Comparison of ENCODE assay signal across 25 cellular contexts in genomic region chr2:110720547-110720946, GRCh38. TPM values are rescaled to one million over a fixed set of nuclear protein-coding genes. Genes with fewer than 3 reads are reported as not detected.
"Had no signal": no experiment of that assay in that cellular context is flagged by ENCODE, and none has a peak within 500 bp of the region (broad histone marks: within the 10 kb centered on the region; RNA-seq: fewer than 3 reads in every experiment).

No MANE protein-coding gene starts in this region.

- H3K36me3 Mint-ChIP-seq: naive B cell; stimulated activated naive B cell treated with anti-CD40 and anti-IgM and Interleukin-4, amounts not matched to agents 10 μg/mL and 1 μg/mL and 100 μg/mL, for 72 hours had no signal

- H3K4me3 Mint-ChIP-seq: naive B cell; nephron; stimulated activated naive B cell treated with anti-CD40 and anti-IgM and Interleukin-4, amounts not matched to agents 10 μg/mL and 1 μg/mL and 100 μg/mL, for 72 hours; stimulated activated naive CD8-positive, alpha-beta T cell treated with anti-CD3 and anti-CD28 coated beads, Interleukin-15, amount 100 ng/mL, for 72 hours had no signal

- FAIRE-seq: endometrium, pancreas had no signal

- ATAC-seq: gastroesophageal sphincter; pancreas; sciatic nerve; stimulated activated naive B cell treated with anti-CD40 and anti-IgM and Interleukin-4, amounts not matched to agents 10 μg/mL and 1 μg/mL and 100 μg/mL, for 72 hours; stimulated activated naive CD8-positive, alpha-beta T cell treated with anti-CD3 and anti-CD28 coated beads, Interleukin-15, amount 100 ng/mL, for 72 hours had no signal

- H3K27ac ChIP-seq: esophagus squamous epithelium, gastroesophageal sphincter, pancreas, spleen, testis, tibial nerve had no signal

- H3K4me1 ChIP-seq: pancreas, testis had no signal

- H3K9me3 Mint-ChIP-seq: naive B cell; nephron; stimulated activated naive B cell treated with anti-CD40 and anti-IgM and Interleukin-4, amounts not matched to agents 10 μg/mL and 1 μg/mL and 100 μg/mL, for 72 hours; stimulated activated naive CD8-positive, alpha-beta T cell treated with anti-CD3 and anti-CD28 coated beads, Interleukin-15, amount 100 ng/mL, for 72 hours had no signal

- H3K4me3 ChIP-seq: esophagus squamous epithelium, gastroesophageal sphincter, lung, pancreas, spleen, testis, tibial nerve had no signal

- H3K4me1 Mint-ChIP-seq: naive B cell had no signal

- H3K36me3 ChIP-seq: esophagus squamous epithelium, gastroesophageal sphincter, pancreas, spleen, tibial nerve had no signal

- DNase-seq: central memory CD4-positive, alpha-beta T cell; effector memory CD4-positive, alpha-beta T cell; esophagus squamous epithelium; foreskin fibroblast; hippocampal formation; mesendoderm; naive B cell; occipital lobe; pancreas; spleen; stimulated activated CD4-positive, alpha-beta T cell treated with anti-CD3 and anti-CD28 coated beads, Interleukin-15, amount 100 ng/mL, for 24 hours; stimulated activated CD4-positive, alpha-beta T cell treated with anti-CD3 and anti-CD28 coated beads, Interleukin-1b, Interleukin-23, amount 100 ng/mL, for 48 hours; stimulated activated CD4-positive, alpha-beta T cell treated with anti-CD3 and anti-CD28 coated beads, Interleukin-4, amount 100 ng/mL, for 4 hours; stimulated activated naive B cell treated with anti-CD40 and anti-IgM and Interleukin-4, amounts not matched to agents 10 μg/mL and 1 μg/mL and 100 μg/mL, for 72 hours; stimulated activated naive CD8-positive, alpha-beta T cell treated with anti-CD3 and anti-CD28 coated beads, Interleukin-15, amount 100 ng/mL, for 72 hours; testis had no signal

- H3K27ac Mint-ChIP-seq: naive B cell; nephron; progenitor cell of endocrine pancreas; stimulated activated naive B cell treated with anti-CD40 and anti-IgM and Interleukin-4, amounts not matched to agents 10 μg/mL and 1 μg/mL and 100 μg/mL, for 72 hours; stimulated activated naive CD8-positive, alpha-beta T cell treated with anti-CD3 and anti-CD28 coated beads, Interleukin-15, amount 100 ng/mL, for 72 hours had no signal

- H3K9me3 ChIP-seq: esophagus squamous epithelium, gastroesophageal sphincter, pancreas, spleen, testis, tibial nerve had no signal

- H3K27me3 ChIP-seq: gastroesophageal sphincter, pancreas, testis, tibial nerve had no signal

RNA-seq across cellular contexts. Expression of gene ACOXL, which starts 11.8 kb away (rescaled TPM):
- total RNA-seq: esophagus squamous epithelium, gastroesophageal sphincter, occipital lobe, sciatic nerve, skeletal muscle tissue, subcutaneous adipose tissue had no signal
